In the genomic region with DNA sequence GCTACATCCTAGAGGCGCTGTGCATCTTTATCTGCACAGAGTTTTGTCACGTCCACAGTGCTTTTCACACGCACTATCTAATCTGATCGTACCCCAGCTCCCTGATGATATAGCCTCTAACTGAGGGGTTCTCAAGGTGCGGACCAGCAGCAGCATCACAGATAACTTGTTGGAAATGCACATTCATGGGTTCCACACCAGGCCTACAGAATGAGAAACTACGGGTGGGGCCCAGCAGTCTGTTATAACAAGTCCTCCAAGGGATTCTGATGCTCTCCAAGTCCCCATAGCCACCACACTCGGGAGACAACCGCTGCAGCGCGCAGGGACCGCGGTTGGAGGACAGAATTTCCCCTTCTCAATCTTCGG, we compare ENCODE assay signal across 8 cellular contexts. TPM values are rescaled to one million over a fixed set of nuclear protein-coding genes. Genes with fewer than 3 reads are reported as not detected.
A peak's percentile ranks its signal among the peaks of the same experiment; 100 is the strongest.
DNase-seq lines count a peak whose midpoint lies in the region; ATAC-seq, FAIRE-seq and TF ChIP-seq lines count a peak whose summit lies in the region.

No MANE protein-coding gene starts in this region.

- intact Hi-C loops in OCI-LY7 (cut with micrococcal nuclease; ENCODE audit: unreplicated experiment) = loop anchor here (2.0 to 5.0 kb wide), 4 partner anchors 256 to 641 kb away; a partner anchor contains a TSS

- H3K27ac ChIP-seq in CD4-positive, CD25-positive, alpha-beta regulatory T cell (ENCODE audit: insufficient read depth, low read length, poor library complexity, severe bottlenecking) = peak overlapping the region; percentile 98
- peak overlapping the region; percentile 44 for H3K27ac ChIP-seq in OCI-LY7 (ENCODE audit: low read depth, low read length, poor library complexity, severe bottlenecking)

- 0 out of 2 replicates have a peak, but pooled peaks have one; percentile 22 for TF ChIP-seq CTCF in OCI-LY7 (conservative IDR thresholded peaks at IDR 0.05; ENCODE audit: low read length)
- TF ChIP-seq CTCF in neural crest cell (conservative IDR thresholded peaks at IDR 0.05) = no peak

- peaks cover 15% of the 10 kb centered on the region for H3K36me3 Mint-ChIP-seq in CD4-positive, CD25-positive, alpha-beta regulatory T cell
- peaks cover 52% of the 10 kb centered on the region for H3K36me3 Mint-ChIP-seq in effector memory CD8-positive, alpha-beta T cell (ENCODE audit: insufficient read depth)
- H3K36me3 Mint-ChIP-seq in neural crest cell (ENCODE audit: low read depth) = peaks cover 14% of the 10 kb centered on the region

- FAIRE-seq in GM19239 (lab: Jason Lieb, UNC) (no peak), RCC 7860 (lab: Jason Lieb, UNC) (no peak)

- peaks cover 5% of the 10 kb centered on the region for H3K27me3 Mint-ChIP-seq in CD4-positive, CD25-positive, alpha-beta regulatory T cell
- no peaks in the 10 kb centered on the region for H3K27me3 Mint-ChIP-seq in effector memory CD8-positive, alpha-beta T cell
- H3K27me3 Mint-ChIP-seq in neural crest cell (ENCODE audit: low read depth) = no peaks in the 10 kb centered on the region

- H3K79me2 ChIP-seq in OCI-LY7 (ENCODE audit: insufficient read depth, low read depth, low read length) = peaks cover 43% of the 10 kb centered on the region

- CTCF ChIA-PET in OCI-LY7 (lab: Charles Lee; ENCODE audit: unreplicated experiment) = no interaction called here

- DNase-seq in CD4-positive, CD25-positive, alpha-beta regulatory T cell = no peak
- DNase-seq in OCI-LY7 (ENCODE audit: low spot score) = no peak
- DNase-seq in effector memory CD8-positive, alpha-beta T cell = no peak
- no peak for DNase-seq in neural crest cell (ENCODE audit: low read depth, low spot score)
- no peak for DNase-seq in SW 1271 (lab: John Stamatoyannopoulos, UW)
- no peak for DNase-seq in GM19239 (ENCODE audit: insufficient read length, low spot score)
- DNase-seq in central memory CD4-positive, alpha-beta T cell = no peak
- no peak for DNase-seq in RCC 7860 (ENCODE audit: low spot score)

- no peaks in the 10 kb centered on the region for H3K27me3 ChIP-seq in CD4-positive, CD25-positive, alpha-beta regulatory T cell (ENCODE audit: control insufficient read depth, insufficient read depth, low read length)

- POLR2A ChIA-PET in OCI-LY7 (lab: Charles Lee) = interaction anchor here (1.0 kb wide), 1 partner anchor 98 kb away, joined by 8 read pairs; no protein-coding TSS in a partner anchor

- peaks cover 28% of the 10 kb centered on the region for H3K36me3 ChIP-seq in CD4-positive, CD25-positive, alpha-beta regulatory T cell (ENCODE audit: control insufficient read depth, insufficient read depth, low read length)
- peaks cover 36% of the 10 kb centered on the region for H3K36me3 ChIP-seq in OCI-LY7 (ENCODE audit: insufficient read depth, low read length)

- H4K20me1 ChIP-seq in OCI-LY7 (ENCODE audit: insufficient read depth, low read length) = peaks cover 25% of the 10 kb centered on the region

- no peak for ATAC-seq in CD4-positive, CD25-positive, alpha-beta regulatory T cell (ENCODE audit: low read depth in 2 of 2)
- peak; percentile 1 for ATAC-seq in effector memory CD8-positive, alpha-beta T cell (replicated peaks)

- H3K9me2 ChIP-seq in OCI-LY7 (ENCODE audit: insufficient read depth, low read length) = no peaks in the 10 kb centered on the region

- BruUV-seq in OCI-LY7 (replicated peaks; lab: Mats Ljungman, UMichigan) = TSS peak; percentile 88

- H3K4me1 ChIP-seq in CD4-positive, CD25-positive, alpha-beta regulatory T cell (ENCODE audit: control insufficient read depth, insufficient read depth, low read length, poor library complexity, severe bottlenecking) = peaks cover 35% of the 10 kb centered on the region
- H3K4me1 ChIP-seq in OCI-LY7 (ENCODE audit: insufficient read depth, low read length, poor library complexity, severe bottlenecking) = peaks cover 28% of the 10 kb centered on the region

- peak overlapping the region; percentile 52 to 99 (median 96) for H3K27ac Mint-ChIP-seq in CD4-positive, CD25-positive, alpha-beta regulatory T cell
- peak overlapping the region; percentile 99 to 100 for H3K27ac Mint-ChIP-seq in effector memory CD8-positive, alpha-beta T cell
- peak overlapping the region; percentile 98 for H3K27ac Mint-ChIP-seq in neural crest cell (ENCODE audit: unreplicated experiment)

- peak overlapping the region; percentile 81 for H3K4me3 ChIP-seq in CD4-positive, CD25-positive, alpha-beta regulatory T cell (ENCODE audit: low read depth, low read length)
- peak overlapping the region; percentile 93 for H3K4me3 ChIP-seq in OCI-LY7 (ENCODE audit: low read depth, low read length, poor library complexity, severe bottlenecking)

- peak overlapping the region; percentile 90 for H3K4me2 ChIP-seq in OCI-LY7 (ENCODE audit: low read length)

- no peaks in the 10 kb centered on the region for H3K9me3 ChIP-seq in CD4-positive, CD25-positive, alpha-beta regulatory T cell (ENCODE audit: control insufficient read depth in 2 of 2, low read length in 2 of 2)
- no peaks in the 10 kb centered on the region for H3K9me3 ChIP-seq in OCI-LY7 (ENCODE audit: low read length)

- H3K9me3 Mint-ChIP-seq in CD4-positive, CD25-positive, alpha-beta regulatory T cell = no peaks in the 10 kb centered on the region
- H3K9me3 Mint-ChIP-seq in effector memory CD8-positive, alpha-beta T cell = no peaks in the 10 kb centered on the region
- no peaks in the 10 kb centered on the region for H3K9me3 Mint-ChIP-seq in neural crest cell

- peaks cover 11 to 50% (median 37%) of the 10 kb centered on the region in 4 donors for H3K4me1 Mint-ChIP-seq in CD4-positive, CD25-positive, alpha-beta regulatory T cell
- H3K4me1 Mint-ChIP-seq in effector memory CD8-positive, alpha-beta T cell (ENCODE audit: low read depth in 2 of 2) = peaks cover 35 to 38% of the 10 kb centered on the region in 2 donors
- H3K4me1 Mint-ChIP-seq in neural crest cell = peaks cover 41% of the 10 kb centered on the region

- H3K4me3 Mint-ChIP-seq in CD4-positive, CD25-positive, alpha-beta regulatory T cell = peak overlapping the region; percentile 88 to 100 (median 99)
- H3K4me3 Mint-ChIP-seq in effector memory CD8-positive, alpha-beta T cell = peak overlapping the region; percentile 99 to 100
- H3K4me3 Mint-ChIP-seq in neural crest cell = peak overlapping the region; percentile 99

- peak overlapping the region; percentile 94 for H2AFZ ChIP-seq in OCI-LY7 (ENCODE audit: low read length)

RNA-seq across cellular contexts. Expression of a gene that starts 0.8 kb away (rescaled TPM):
- total RNA-seq in CD4-positive, CD25-positive, alpha-beta regulatory T cell = 261 TPM
- 100 to 1,000 TPM; 181 to 253 (median 221) TPM for polyA plus RNA-seq in CD4-positive, CD25-positive, alpha-beta regulatory T cell
- 177 and 180 TPM in 2 replicates for total RNA-seq in OCI-LY7 (2014; rRNA removed; shearing (Covaris generic))
- total RNA-seq in OCI-LY7 (2022) (171 and 183 TPM in 2 replicates), neural crest cell (424 and 433 TPM in 2 replicates)

RNA-seq across cellular contexts. Expression of a gene that starts 53.5 kb away (rescaled TPM):
- 1,274 TPM for total RNA-seq in CD4-positive, CD25-positive, alpha-beta regulatory T cell
- polyA plus RNA-seq in CD4-positive, CD25-positive, alpha-beta regulatory T cell = 10 to 100 TPM; 36.5 to 54.5 (median 42.3) TPM
- total RNA-seq in OCI-LY7 (2014; rRNA removed; shearing (Covaris generic)) = 74.9 and 80.1 TPM in 2 replicates
- total RNA-seq in OCI-LY7 (2022) = 104 and 110 TPM in 2 replicates
- total RNA-seq in neural crest cell = 69.2 and 71.5 TPM in 2 replicates

Comparison
In these comparisons a context has a peak if more than half of its experiments do, and no peak if none do; other contexts are left out.
1. RNA of a gene that starts 53.5 kb away (total RNA-seq): 1,274 TPM in CD4-positive, CD25-positive, alpha-beta regulatory T cell (single experiment); 74.9 to 110 TPM in OCI-LY7 and 69.2 to 71.5 TPM in neural crest cell; every median in the first group is over 10 times any median in the second.
2. Peak in every context shown above with its lines, with median percentiles within 50 percentile points of each other: H3K27ac Mint-ChIP-seq and H3K4me3 Mint-ChIP-seq.